In the genomic region with DNA sequence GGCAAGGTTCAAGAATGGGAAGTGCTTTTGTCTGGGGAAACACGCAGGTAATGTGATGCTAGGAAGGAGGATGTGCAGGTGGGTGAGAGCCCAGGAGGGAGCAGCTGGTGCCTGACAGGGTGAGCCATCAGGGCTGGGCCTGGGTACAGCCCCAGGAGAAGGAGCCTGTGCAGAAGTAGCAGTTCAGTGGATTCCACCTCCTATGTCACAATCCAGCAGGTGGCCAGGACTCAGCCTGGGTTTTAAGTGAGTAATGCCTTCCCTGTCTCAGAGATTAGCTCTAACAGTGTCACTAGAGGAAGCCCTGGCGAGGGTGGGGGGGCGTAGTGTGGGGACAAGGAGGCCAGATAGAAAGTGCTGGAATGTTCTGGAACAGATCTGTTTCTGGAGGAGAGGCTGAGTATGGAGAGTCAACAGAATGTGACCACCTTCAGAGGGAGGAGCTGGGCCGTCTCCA, we compare ENCODE assay signal across 15 cellular contexts. TPM values are rescaled to one million over a fixed set of nuclear protein-coding genes. Genes with fewer than 3 reads are reported as not detected.
DNase-seq lines count a peak whose midpoint lies in the region; ATAC-seq and TF ChIP-seq lines count a peak whose summit lies in the region.
"Had no signal": no experiment of that assay in that cellular context is flagged by ENCODE, and none has a peak within 500 bp of the region (broad histone marks: within the 10 kb centered on the region; RNA-seq: fewer than 3 reads in every experiment).

No MANE protein-coding gene starts in this region.

- peaks cover 32 to 71% (median 48%) of the 10 kb centered on the region in 4 donors for H3K36me3 ChIP-seq in sigmoid colon

- 73 to 80% methylated on average over 4 of the region's 4 CpGs for WGBS in sigmoid colon, 2 donors

- peaks cover 0 to 8% (median 7%) of the 10 kb centered on the region in 4 donors for H3K4me1 ChIP-seq in sigmoid colon
- H3K4me1 ChIP-seq: breast epithelium had no signal

- no peak overlapping the region for H3K4me3 ChIP-seq in sigmoid colon
- H3K4me3 ChIP-seq: breast epithelium, esophagus squamous epithelium, upper lobe of left lung had no signal

- H3K4me3 Mint-ChIP-seq in activated CD8-positive, alpha-beta T cell treated with anti-CD3 and anti-CD28 coated beads for 36 hours, result no peak overlapping the region
- H3K4me3 Mint-ChIP-seq in activated CD8-positive, alpha-beta T cell treated with anti-CD3 and anti-CD28 coated beads, Interleukin-2, amount 10 ng/mL, durations not matched to agents 7 days and 5 days, result no peak overlapping the region
- no peak overlapping the region for H3K4me3 Mint-ChIP-seq in central memory CD8-positive, alpha-beta T cell

- ATAC-seq in activated CD8-positive, alpha-beta T cell treated with anti-CD3 and anti-CD28 coated beads for 36 hours, result no peak
- no peak for ATAC-seq in activated CD8-positive, alpha-beta T cell treated with anti-CD3 and anti-CD28 coated beads, Interleukin-2, amount 10 ng/mL, durations not matched to agents 7 days and 5 days
- ATAC-seq in central memory CD8-positive, alpha-beta T cell (replicated peaks; ENCODE audit: extremely low read depth, poor library complexity, severe bottlenecking), result no peak
- ATAC-seq in HG03439 (IDR thresholded peaks at IDR 0.05; ENCODE audit: unreplicated experiment), result no peak
- ATAC-seq in HG02642 (IDR thresholded peaks at IDR 0.05; ENCODE audit: poor library complexity, unreplicated experiment), result no peak
- ATAC-seq: right cardiac atrium had no signal

- H3K36me3 Mint-ChIP-seq in activated CD8-positive, alpha-beta T cell treated with anti-CD3 and anti-CD28 coated beads for 36 hours (ENCODE audit: low read depth), result peaks cover 43% of the 10 kb centered on the region
- H3K36me3 Mint-ChIP-seq in activated CD8-positive, alpha-beta T cell treated with anti-CD3 and anti-CD28 coated beads, Interleukin-2, amount 10 ng/mL, durations not matched to agents 7 days and 5 days (ENCODE audit: low read depth), result peaks cover 47% of the 10 kb centered on the region
- peaks cover 35% of the 10 kb centered on the region for H3K36me3 Mint-ChIP-seq in central memory CD8-positive, alpha-beta T cell (ENCODE audit: insufficient read depth)

- intact Hi-C loops in activated CD8-positive, alpha-beta T cell treated with anti-CD3 and anti-CD28 coated beads for 36 hours (cut with micrococcal nuclease), result no loop called here
- intact Hi-C loops in sigmoid colon (cut with DNase I), result no loop called here

- H3K27ac ChIP-seq in sigmoid colon, result no peak overlapping the region
- H3K27ac ChIP-seq: breast epithelium, upper lobe of left lung had no signal

- H3K27me3 ChIP-seq in sigmoid colon, result no peaks in the 10 kb centered on the region
- H3K27me3 ChIP-seq: breast epithelium, esophagus squamous epithelium, upper lobe of left lung had no signal

- no peak for TF ChIP-seq POLR2A in sigmoid colon (IDR thresholded peaks at IDR 0.05)

- DNase-seq in activated CD8-positive, alpha-beta T cell treated with anti-CD3 and anti-CD28 coated beads for 36 hours, result no peak
- DNase-seq in activated CD8-positive, alpha-beta T cell treated with anti-CD3 and anti-CD28 coated beads, Interleukin-2, amount 10 ng/mL, durations not matched to agents 7 days and 5 days, result no peak
- DNase-seq in NCI-H2107 (lab: John Stamatoyannopoulos, UW) (peak; percentile 14), sigmoid colon (peak; percentile 34), NCI-H1436 (lab: John Stamatoyannopoulos, UW) (no peak)
- DNase-seq in central memory CD8-positive, alpha-beta T cell (ENCODE audit: low spot score in 2 of 2), result no peak
- DNase-seq: activated CD8-positive, alpha-beta memory T cell treated with anti-CD3 and anti-CD28 coated beads, Interleukin-2, amount 50 U/mL, for 4 hours; esophagus squamous epithelium; NCI-H1105 treated with DMSO at 0.1 percent for 48 hours; right cardiac atrium; upper lobe of left lung had no signal

- TF ChIP-seq EP300 in sigmoid colon (IDR thresholded peaks at IDR 0.05), result no peak

- no peak for TF ChIP-seq CTCF in activated CD8-positive, alpha-beta T cell treated with anti-CD3 and anti-CD28 coated beads for 36 hours (IDR thresholded peaks at IDR 0.05)
- TF ChIP-seq CTCF in sigmoid colon (IDR thresholded peaks at IDR 0.05), result no peak

- peaks cover 18% of the 10 kb centered on the region for H3K4me1 Mint-ChIP-seq in activated CD8-positive, alpha-beta T cell treated with anti-CD3 and anti-CD28 coated beads for 36 hours (ENCODE audit: low read depth)
- peaks cover 9% of the 10 kb centered on the region for H3K4me1 Mint-ChIP-seq in activated CD8-positive, alpha-beta T cell treated with anti-CD3 and anti-CD28 coated beads, Interleukin-2, amount 10 ng/mL, durations not matched to agents 7 days and 5 days (ENCODE audit: low read depth)
- no peaks in the 10 kb centered on the region for H3K4me1 Mint-ChIP-seq in central memory CD8-positive, alpha-beta T cell

- H3K27me3 Mint-ChIP-seq in activated CD8-positive, alpha-beta T cell treated with anti-CD3 and anti-CD28 coated beads for 36 hours, result no peaks in the 10 kb centered on the region
- H3K27me3 Mint-ChIP-seq in activated CD8-positive, alpha-beta T cell treated with anti-CD3 and anti-CD28 coated beads, Interleukin-2, amount 10 ng/mL, durations not matched to agents 7 days and 5 days (ENCODE audit: low read depth), result no peaks in the 10 kb centered on the region
- no peaks in the 10 kb centered on the region for H3K27me3 Mint-ChIP-seq in central memory CD8-positive, alpha-beta T cell

- H3K9me3 ChIP-seq in sigmoid colon, result no peaks in the 10 kb centered on the region
- H3K9me3 ChIP-seq: breast epithelium, esophagus squamous epithelium, upper lobe of left lung had no signal

- CTCF ChIA-PET in activated CD8-positive, alpha-beta T cell treated with anti-CD3 and anti-CD28 coated beads for 36 hours (lab: Charles Lee), result interaction anchor here (0.9 to 1.2 kb wide), 3 partner anchors 13 to 303 kb away, joined by 3 to 4 read pairs (median 3); no protein-coding TSS in a partner anchor
- CTCF ChIA-PET in activated CD8-positive, alpha-beta T cell treated with anti-CD3 and anti-CD28 coated beads, Interleukin-2, amount 10 ng/mL, durations not matched to agents 7 days and 5 days (lab: Charles Lee), result interaction anchor here (1.2 to 2.5 kb wide), 2 partner anchors 14 to 35 kb away, joined by 3 to 15 read pairs; no protein-coding TSS in a partner anchor

- no peaks in the 10 kb centered on the region for H3K9me3 Mint-ChIP-seq in activated CD8-positive, alpha-beta T cell treated with anti-CD3 and anti-CD28 coated beads for 36 hours
- no peaks in the 10 kb centered on the region for H3K9me3 Mint-ChIP-seq in activated CD8-positive, alpha-beta T cell treated with anti-CD3 and anti-CD28 coated beads, Interleukin-2, amount 10 ng/mL, durations not matched to agents 7 days and 5 days (ENCODE audit: insufficient read depth)
- no peaks in the 10 kb centered on the region for H3K9me3 Mint-ChIP-seq in central memory CD8-positive, alpha-beta T cell

- H3K27ac Mint-ChIP-seq in activated CD8-positive, alpha-beta T cell treated with anti-CD3 and anti-CD28 coated beads for 36 hours, result peak overlapping the region; percentile 55
- H3K27ac Mint-ChIP-seq in activated CD8-positive, alpha-beta T cell treated with anti-CD3 and anti-CD28 coated beads, Interleukin-2, amount 10 ng/mL, durations not matched to agents 7 days and 5 days, result no peak overlapping the region
- peak overlapping the region; percentile 55 for H3K27ac Mint-ChIP-seq in central memory CD8-positive, alpha-beta T cell (ENCODE audit: low read depth)

- POLR2A ChIA-PET in activated CD8-positive, alpha-beta T cell treated with anti-CD3 and anti-CD28 coated beads for 36 hours (lab: Charles Lee), result interaction anchor here (0.7 to 4.2 kb wide), 7 partner anchors 8 to 74 kb away, joined by 3 to 15 read pairs (median 3); partner anchors contain the start of genes BET1L, RIC8A and SIRT3
- POLR2A ChIA-PET in activated CD8-positive, alpha-beta T cell treated with anti-CD3 and anti-CD28 coated beads, Interleukin-2, amount 10 ng/mL, durations not matched to agents 7 days and 5 days (lab: Charles Lee), result interaction anchor here (0.8 to 1.3 kb wide), 3 partner anchors 8 to 20 kb away, joined by 3 to 5 read pairs (median 3); partner anchors contain the start of genes BET1L and RIC8A

RNA-seq across cellular contexts. Expression of gene RIC8A, which starts 8.1 kb away (rescaled TPM):
- total RNA-seq in activated CD8-positive, alpha-beta T cell treated with anti-CD3 and anti-CD28 coated beads for 36 hours, result 100 to 1,000 TPM in 1 of 2 experiments, 10 to 100 TPM in 1; 96.5 to 108 TPM
- total RNA-seq in activated CD8-positive, alpha-beta T cell treated with anti-CD3 and anti-CD28 coated beads, Interleukin-2, amount 10 ng/mL, durations not matched to agents 7 days and 5 days, result 100 to 1,000 TPM; 121 to 126 TPM
- 100 to 1,000 TPM in 1 of 4 donors, 10 to 100 TPM in 3; 73.7 to 103 (median 86.8) TPM for total RNA-seq in sigmoid colon
- 10 to 100 TPM; 39.6 to 69.1 (median 47.9) TPM for polyA plus RNA-seq in sigmoid colon

RNA-seq across cellular contexts. Expression of gene BET1L, which starts 8.4 kb away (rescaled TPM):
- 10 to 100 TPM; 58.4 to 68.9 TPM for total RNA-seq in activated CD8-positive, alpha-beta T cell treated with anti-CD3 and anti-CD28 coated beads for 36 hours
- total RNA-seq in activated CD8-positive, alpha-beta T cell treated with anti-CD3 and anti-CD28 coated beads, Interleukin-2, amount 10 ng/mL, durations not matched to agents 7 days and 5 days, result 10 to 100 TPM; 33.8 to 34.2 TPM
- 10 to 100 TPM; 22.8 to 29.6 (median 23.8) TPM for total RNA-seq in sigmoid colon
- polyA plus RNA-seq in sigmoid colon, result 10 to 100 TPM; 33.8 to 48.1 (median 39.0) TPM

RNA-seq across cellular contexts. Expression of gene SIRT3, which starts 20.5 kb away (rescaled TPM):
- 10 to 100 TPM; 27.7 to 32.1 TPM for total RNA-seq in activated CD8-positive, alpha-beta T cell treated with anti-CD3 and anti-CD28 coated beads for 36 hours
- 10 to 100 TPM; 13.1 to 15.0 TPM for total RNA-seq in activated CD8-positive, alpha-beta T cell treated with anti-CD3 and anti-CD28 coated beads, Interleukin-2, amount 10 ng/mL, durations not matched to agents 7 days and 5 days
- 10 to 100 TPM in 3 of 4 donors, 1 to 10 TPM in 1; 6.4 to 12.5 (median 11.5) TPM for total RNA-seq in sigmoid colon
- polyA plus RNA-seq in sigmoid colon, result 10 to 100 TPM in 2 of 3 donors, 1 to 10 TPM in 1; 9.6 to 21.0 (median 12.5) TPM

RNA-seq across cellular contexts. Expression of gene PSMD13, which starts 21.2 kb away (rescaled TPM):
- total RNA-seq in activated CD8-positive, alpha-beta T cell treated with anti-CD3 and anti-CD28 coated beads for 36 hours, result 100 to 1,000 TPM; 220 to 228 TPM
- 100 to 1,000 TPM; 164 to 173 TPM for total RNA-seq in activated CD8-positive, alpha-beta T cell treated with anti-CD3 and anti-CD28 coated beads, Interleukin-2, amount 10 ng/mL, durations not matched to agents 7 days and 5 days
- 100 to 1,000 TPM in 2 of 4 donors, 10 to 100 TPM in 2; 86.2 to 118 (median 99.3) TPM for total RNA-seq in sigmoid colon
- 100 to 1,000 TPM; 111 to 180 (median 138) TPM for polyA plus RNA-seq in sigmoid colon

RNA-seq across cellular contexts. Expression of gene SCGB1C1, which starts 22.7 kb away (rescaled TPM):
- total RNA-seq in activated CD8-positive, alpha-beta T cell treated with anti-CD3 and anti-CD28 coated beads for 36 hours, result not detected
- total RNA-seq in activated CD8-positive, alpha-beta T cell treated with anti-CD3 and anti-CD28 coated beads, Interleukin-2, amount 10 ng/mL, durations not matched to agents 7 days and 5 days, result not detected
- total RNA-seq in sigmoid colon, result not detected
- polyA plus RNA-seq in sigmoid colon, result not detected
- total RNA-seq: breast epithelium, esophagus squamous epithelium, OCI-LY7, right cardiac atrium, upper lobe of left lung had no signal
- polyA plus RNA-seq: right cardiac atrium had no signal

Comparison
In these comparisons a context has a peak if more than half of its experiments do, and no peak if none do; other contexts are left out.
1. DNase-seq: peak in NCI-H2107 (single experiment) and sigmoid colon (single experiment); none in activated CD8-positive, alpha-beta T cell treated with anti-CD3 and anti-CD28 coated beads for 36 hours (single experiment), activated CD8-positive, alpha-beta T cell treated with anti-CD3 and anti-CD28 coated beads, Interleukin-2, amount 10 ng/mL, durations not matched to agents 7 days and 5 days (single experiment), central memory CD8-positive, alpha-beta T cell (0 of 2) and NCI-H1436 (single experiment).